In the genomic region with DNA sequence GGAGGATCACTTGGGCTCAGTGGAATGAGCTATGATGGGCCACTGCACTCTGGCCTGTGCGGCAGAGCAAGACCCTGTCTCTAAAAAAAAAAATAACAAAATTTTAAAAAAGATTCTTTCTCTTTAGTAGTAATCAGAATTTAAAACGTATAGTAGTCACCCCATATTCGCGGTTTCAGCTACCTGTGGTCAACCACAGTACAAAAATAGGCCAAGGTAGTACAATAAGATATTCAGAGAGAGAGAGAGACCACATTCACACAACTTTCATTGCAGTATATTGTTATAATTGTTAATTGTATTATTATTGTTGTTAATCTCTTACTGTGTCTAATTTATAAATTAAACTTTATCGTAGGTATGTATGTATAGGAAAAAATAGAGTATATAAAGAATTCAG, we compare ENCODE assay signal across 15 cellular contexts. TPM values are rescaled to one million over a fixed set of nuclear protein-coding genes. Genes with fewer than 3 reads are reported as not detected.
DNase-seq lines count a peak whose midpoint lies in the region; ATAC-seq, FAIRE-seq and TF ChIP-seq lines count a peak whose summit lies in the region.
"Had no signal": no experiment of that assay in that cellular context is flagged by ENCODE, and none has a peak within 500 bp of the region (broad histone marks: within the 10 kb centered on the region; RNA-seq: fewer than 3 reads in every experiment).

No MANE protein-coding gene starts in this region.

- no peak overlapping the region for H3K27ac Mint-ChIP-seq in activated CD4-positive, alpha-beta memory T cell treated with anti-CD3 and anti-CD28 coated beads, Interleukin-2, amount 10 ng/mL, durations not matched to agents 7 days and 5 days
- H3K27ac Mint-ChIP-seq in activated CD4-positive, alpha-beta memory T cell treated with anti-CD3 and anti-CD28 coated beads for 36 hours, result no peak overlapping the region
- H3K27ac Mint-ChIP-seq in effector memory CD8-positive, alpha-beta T cell, result peak overlapping the region in 1 of 2 donors; percentile 28
- H3K27ac Mint-ChIP-seq: T-helper 2 cell treated with Interferon-gamma antibody and Interleukin-4, amounts not matched to agents 5 μg/mL and 100 μg/mL, for 36 hours had no signal

- in situ Hi-C loops in HepG2 (cut with HindIII; ENCODE audit: extremely low pct_ligation_motif_present, low pct_unique_long_range_greater_than_20kb), result no loop called here

- no TSS peak for BruUV-seq in HepG2 (replicated peaks; lab: Mats Ljungman, UMichigan)

- no peak overlapping the region for H3K9ac ChIP-seq in HepG2 (ENCODE audit: insufficient read depth, low read depth, low read length)

- POLR2A ChIA-PET in activated CD4-positive, alpha-beta memory T cell treated with anti-CD3 and anti-CD28 coated beads, Interleukin-2, amount 10 ng/mL, durations not matched to agents 7 days and 5 days (lab: Charles Lee), result no interaction called here
- POLR2A ChIA-PET in activated CD4-positive, alpha-beta memory T cell treated with anti-CD3 and anti-CD28 coated beads for 36 hours (lab: Charles Lee), result no interaction called here
- POLR2A ChIA-PET in HepG2 (lab: Yijun Ruan, JAX), result no interaction called here

- H3K27me3 ChIP-seq in HepG2 (ENCODE audit: control insufficient read depth in 1 of 2, insufficient read depth in 2 of 2, low read length in 2 of 2), result no peaks in the 10 kb centered on the region
- H3K27me3 ChIP-seq: hepatocyte had no signal

- H3K36me3 ChIP-seq in HepG2 (replicated peaks in 1 of 2; ENCODE audit: control insufficient read depth in 1 of 2, insufficient read depth in 2 of 2, low read length in 2 of 2), result peaks cover 7 to 18% of the 10 kb centered on the region in 2 experiments; a peak in 4 of 5 replicates
- H3K36me3 ChIP-seq: prostate gland had no signal

- no peak for FAIRE-seq in HepG2 (lab: Jason Lieb, UNC)
- FAIRE-seq: A204.1 had no signal

- no peak overlapping the region for H2AFZ ChIP-seq in HepG2 (ENCODE audit: low read length)
- H2AFZ ChIP-seq: hepatocyte had no signal

- H3K4me1 Mint-ChIP-seq in activated CD4-positive, alpha-beta memory T cell treated with anti-CD3 and anti-CD28 coated beads, Interleukin-2, amount 10 ng/mL, durations not matched to agents 7 days and 5 days, result peaks cover 13% of the 10 kb centered on the region
- peaks cover 22% of the 10 kb centered on the region for H3K4me1 Mint-ChIP-seq in activated CD4-positive, alpha-beta memory T cell treated with anti-CD3 and anti-CD28 coated beads for 36 hours (ENCODE audit: low read depth)
- peaks cover 3 to 11% of the 10 kb centered on the region in 2 donors for H3K4me1 Mint-ChIP-seq in effector memory CD8-positive, alpha-beta T cell (ENCODE audit: low read depth in 2 of 2)

- H3K4me2 ChIP-seq in HepG2 (ENCODE audit: low read depth, low read length), result no peak overlapping the region
- H3K4me2 ChIP-seq: hepatocyte had no signal

- H3K27me3 Mint-ChIP-seq in activated CD4-positive, alpha-beta memory T cell treated with anti-CD3 and anti-CD28 coated beads, Interleukin-2, amount 10 ng/mL, durations not matched to agents 7 days and 5 days, result no peaks in the 10 kb centered on the region
- no peaks in the 10 kb centered on the region for H3K27me3 Mint-ChIP-seq in activated CD4-positive, alpha-beta memory T cell treated with anti-CD3 and anti-CD28 coated beads for 36 hours
- no peaks in the 10 kb centered on the region for H3K27me3 Mint-ChIP-seq in effector memory CD8-positive, alpha-beta T cell

- H3K79me2 ChIP-seq in HepG2 (ENCODE audit: insufficient read depth, low read length), result peaks cover 4% of the 10 kb centered on the region

- TF ChIP-seq POLR2A in lower leg skin (IDR thresholded peaks at IDR 0.05) (no peak), HepG2 (IDR thresholded peaks at IDR 0.05; ENCODE audit: insufficient read depth in 1 of 2, low read depth in 2 of 2, low read length in 2 of 2) (no peak)

- CTCF ChIA-PET in activated CD4-positive, alpha-beta memory T cell treated with anti-CD3 and anti-CD28 coated beads, Interleukin-2, amount 10 ng/mL, durations not matched to agents 7 days and 5 days (lab: Charles Lee), result no interaction called here
- CTCF ChIA-PET in activated CD4-positive, alpha-beta memory T cell treated with anti-CD3 and anti-CD28 coated beads for 36 hours (lab: Charles Lee), result interaction anchor here (0.6 kb wide), 1 partner anchor 257 kb away, joined by 4 read pairs; no protein-coding TSS in a partner anchor
- CTCF ChIA-PET in HepG2 (lab: Yijun Ruan, JAX; ENCODE audit: low intra/inter-chr PET ratio, low total read pairs), result no interaction called here

- ATAC-seq in GM21576 (IDR thresholded peaks at IDR 0.05; ENCODE audit: unreplicated experiment) (peak; percentile 79), HG03280 (IDR thresholded peaks at IDR 0.05; ENCODE audit: unreplicated experiment) (peak; percentile 77), HepG2 (no peak)
- ATAC-seq in effector memory CD8-positive, alpha-beta T cell (replicated peaks), result peak; percentile 93

- H3K36me3 Mint-ChIP-seq in activated CD4-positive, alpha-beta memory T cell treated with anti-CD3 and anti-CD28 coated beads, Interleukin-2, amount 10 ng/mL, durations not matched to agents 7 days and 5 days (ENCODE audit: low read depth), result peaks cover 34% of the 10 kb centered on the region
- H3K36me3 Mint-ChIP-seq in activated CD4-positive, alpha-beta memory T cell treated with anti-CD3 and anti-CD28 coated beads for 36 hours, result peaks cover 17% of the 10 kb centered on the region
- peaks cover 10% of the 10 kb centered on the region for H3K36me3 Mint-ChIP-seq in effector memory CD8-positive, alpha-beta T cell (ENCODE audit: insufficient read depth)

- no peaks in the 10 kb centered on the region for H4K20me1 ChIP-seq in HepG2 (ENCODE audit: insufficient read depth, low read length)

- no peaks in the 10 kb centered on the region for H3K4me1 ChIP-seq in HepG2 (ENCODE audit: insufficient read depth, low read length)
- H3K4me1 ChIP-seq: prostate gland had no signal

- H3K4me3 Mint-ChIP-seq in activated CD4-positive, alpha-beta memory T cell treated with anti-CD3 and anti-CD28 coated beads, Interleukin-2, amount 10 ng/mL, durations not matched to agents 7 days and 5 days, result no peak overlapping the region
- no peak overlapping the region for H3K4me3 Mint-ChIP-seq in activated CD4-positive, alpha-beta memory T cell treated with anti-CD3 and anti-CD28 coated beads for 36 hours
- H3K4me3 Mint-ChIP-seq in effector memory CD8-positive, alpha-beta T cell, result no peak overlapping the region
- H3K4me3 Mint-ChIP-seq: T-helper 2 cell treated with Interferon-gamma antibody and Interleukin-4, amounts not matched to agents 5 μg/mL and 100 μg/mL, for 36 hours had no signal

- WGBS in lower leg skin, 2 donors, result 84 to 87% methylated on average over 5 of the region's 5 CpGs
- WGBS in HepG2 (ENCODE audit: low lambda C conversion rate), result 95% methylated on average over 5 of the region's 5 CpGs

- no peak for TF ChIP-seq RAD21 in HepG2 (CRISPR knock-in tag; IDR thresholded peaks at IDR 0.05)

- H3K9me3 ChIP-seq in HepG2 (ENCODE audit: low read length), result no peaks in the 10 kb centered on the region
- H3K9me3 ChIP-seq: prostate gland had no signal

- no peak for TF ChIP-seq CTCF in lower leg skin (IDR thresholded peaks at IDR 0.05)
- TF ChIP-seq CTCF in HepG2 (CRISPR knock-in tag; IDR thresholded peaks at IDR 0.05), result no peak

- intact Hi-C loops in activated CD4-positive, alpha-beta memory T cell treated with anti-CD3 and anti-CD28 coated beads for 36 hours (cut with micrococcal nuclease), result no loop called here
- intact Hi-C loops in lower leg skin (cut with DNase I; ENCODE audit: low total_unique reads) (no loop called here), HepG2 (cut with micrococcal nuclease; ENCODE audit: unreplicated experiment) (no loop called here)

- H3K9me3 Mint-ChIP-seq in activated CD4-positive, alpha-beta memory T cell treated with anti-CD3 and anti-CD28 coated beads, Interleukin-2, amount 10 ng/mL, durations not matched to agents 7 days and 5 days, result no peaks in the 10 kb centered on the region
- H3K9me3 Mint-ChIP-seq in activated CD4-positive, alpha-beta memory T cell treated with anti-CD3 and anti-CD28 coated beads for 36 hours, result no peaks in the 10 kb centered on the region
- no peaks in the 10 kb centered on the region for H3K9me3 Mint-ChIP-seq in effector memory CD8-positive, alpha-beta T cell
- H3K9me3 Mint-ChIP-seq: T-helper 2 cell treated with Interferon-gamma antibody and Interleukin-4, amounts not matched to agents 5 μg/mL and 100 μg/mL, for 36 hours had no signal

- peak; percentile 39 for DNase-seq in activated CD4-positive, alpha-beta memory T cell treated with anti-CD3 and anti-CD28 coated beads, Interleukin-2, amount 10 ng/mL, durations not matched to agents 7 days and 5 days
- DNase-seq in activated CD4-positive, alpha-beta memory T cell treated with anti-CD3 and anti-CD28 coated beads for 36 hours, result no peak
- no peak for DNase-seq in effector memory CD8-positive, alpha-beta T cell
- no peak for DNase-seq in lower leg skin (ENCODE audit: low spot score in 2 of 2)
- no peak for DNase-seq in HepG2 (ENCODE audit: low spot score)
- DNase-seq in NCI-H345 treated with DMSO at 0.1 percent for 48 hours (lab: John Stamatoyannopoulos, UW; ENCODE audit: unreplicated experiment), result no peak
- DNase-seq: mammary epithelial cell, OCI-M1 had no signal

- H3K27ac ChIP-seq in HepG2 (ENCODE audit: extremely low read length, insufficient read depth, low read length), result no peak overlapping the region
- H3K27ac ChIP-seq: epithelial cell of prostate, hepatocyte, prostate gland had no signal

- H3K4me3 ChIP-seq in lower leg skin (ENCODE audit: low read depth, poor library complexity, severe bottlenecking) (no peak overlapping the region), HepG2 (replicated peaks in 1 of 3; ENCODE audit: insufficient read depth in 1 of 3, low read depth in 2 of 3, low read length in 3 of 3) (no peak overlapping the region)
- H3K4me3 ChIP-seq: hepatocyte, prostate gland had no signal

- TF ChIP-seq EP300 in HepG2 (IDR thresholded peaks at IDR 0.05; ENCODE audit: low read depth in 2 of 2, low read length in 2 of 2), result no peak
- TF ChIP-seq EP300 in HepG2 (CRISPR knock-in tag; IDR thresholded peaks at IDR 0.05; ENCODE audit: borderline replicate concordance), result no peak

RNA-seq across cellular contexts. Expression of a gene that starts 18.7 kb away (rescaled TPM):
- total RNA-seq in activated CD4-positive, alpha-beta memory T cell treated with anti-CD3 and anti-CD28 coated beads, Interleukin-2, amount 10 ng/mL, durations not matched to agents 7 days and 5 days, result 10 to 100 TPM; 36.1 to 38.1 TPM
- 10 to 100 TPM; 35.1 to 37.8 TPM for total RNA-seq in activated CD4-positive, alpha-beta memory T cell treated with anti-CD3 and anti-CD28 coated beads for 36 hours
- total RNA-seq in lower leg skin (10 to 100 TPM; 12.5 to 20.0 (median 16.6) TPM), HepG2 (2016; rRNA removed; fragmentation: Illumina TruSeq; extraction: Trizol) (28.6 and 42.0 TPM in 2 replicates)
- 5.6 and 7.9 TPM in 2 replicates for total RNA-seq in HepG2 (2016; cell fraction: cytosol; rRNA removed; fragmentation: Illumina TruSeq; extraction: Trizol; ENCODE audit: low read depth)
- 27.9 and 47.6 TPM in 2 replicates for total RNA-seq in HepG2 (2016; cell fraction: insoluble cytoplasmic fraction; rRNA removed; fragmentation: Illumina TruSeq; extraction: Trizol)
- total RNA-seq in HepG2 (2016; cell fraction: membrane; rRNA removed; fragmentation: Illumina TruSeq; extraction: Trizol), result 14.2 and 16.6 TPM in 2 replicates
- total RNA-seq in HepG2 (2016; cell fraction: nucleus; rRNA removed; fragmentation: Illumina TruSeq; extraction: Trizol), result 10.3 and 11.5 TPM in 2 replicates
- 9.4 and 13.6 TPM in 2 replicates for polyA plus RNA-seq in HepG2 (2011; rRNA removed)
- polyA plus RNA-seq in HepG2 (2011; cell fraction: cytosol; rRNA removed), result 5.2 and 7.7 TPM in 2 replicates
- polyA plus RNA-seq in HepG2 (2011; cell fraction: nucleus; rRNA removed), result 1.6 and 1.7 TPM in 2 replicates
- polyA plus RNA-seq in HepG2 (2012), result 9.3 and 10.7 TPM in 2 replicates
- 5.3 and 8.1 TPM in 2 replicates for polyA plus RNA-seq in HepG2 (2016; cell fraction: cytosol; fragmentation: Illumina TruSeq; extraction: Trizol; ENCODE audit: low read depth)
- polyA plus RNA-seq in HepG2 (2016; cell fraction: insoluble cytoplasmic fraction; fragmentation: Illumina TruSeq; extraction: Trizol; ENCODE audit: low read depth), result 47.7 and 48.3 TPM in 2 replicates
- polyA plus RNA-seq in HepG2 (2016; cell fraction: membrane; fragmentation: Illumina TruSeq; extraction: Trizol; ENCODE audit: low read depth), result 10.6 and 11.9 TPM in 2 replicates
- polyA plus RNA-seq in HepG2 (2016; cell fraction: nucleus; fragmentation: Illumina TruSeq; extraction: Trizol; ENCODE audit: insufficient read depth, low read depth), result 16.8 and 18.8 TPM in 2 replicates
- polyA minus RNA-seq in HepG2 (2011; rRNA and poly(A)+ RNA removed; ENCODE audit: low replicate concordance), result 9.8 and 17.0 TPM in 2 replicates
- 7.9 and 9.6 TPM in 2 replicates for polyA minus RNA-seq in HepG2 (2011; cell fraction: cytosol; rRNA and poly(A)+ RNA removed)
- 6.8 and 7.8 TPM in 2 replicates for polyA minus RNA-seq in HepG2 (2011; cell fraction: nucleus; rRNA and poly(A)+ RNA removed)

RNA-seq across cellular contexts. Expression of a gene that starts 51.3 kb away (rescaled TPM):
- 1 to 10 TPM; 8.2 to 8.4 TPM for total RNA-seq in activated CD4-positive, alpha-beta memory T cell treated with anti-CD3 and anti-CD28 coated beads, Interleukin-2, amount 10 ng/mL, durations not matched to agents 7 days and 5 days
- total RNA-seq in activated CD4-positive, alpha-beta memory T cell treated with anti-CD3 and anti-CD28 coated beads for 36 hours, result 1 to 10 TPM; 4.4 to 4.8 TPM
- total RNA-seq in lower leg skin (10 to 100 TPM in 3 of 4 donors, 1 to 10 TPM in 1; 7.6 to 16.5 (median 13.0) TPM), HepG2 (2016; rRNA removed; fragmentation: Illumina TruSeq; extraction: Trizol) (12.4 and 18.9 TPM in 2 replicates)
- 1.1 and 1.5 TPM in 2 replicates for total RNA-seq in HepG2 (2016; cell fraction: cytosol; rRNA removed; fragmentation: Illumina TruSeq; extraction: Trizol; ENCODE audit: low read depth)
- 12.6 and 18.4 TPM in 2 replicates for total RNA-seq in HepG2 (2016; cell fraction: insoluble cytoplasmic fraction; rRNA removed; fragmentation: Illumina TruSeq; extraction: Trizol)
- total RNA-seq in HepG2 (2016; cell fraction: membrane; rRNA removed; fragmentation: Illumina TruSeq; extraction: Trizol), result 5.4 and 5.7 TPM in 2 replicates
- 10.8 and 11.5 TPM in 2 replicates for total RNA-seq in HepG2 (2016; cell fraction: nucleus; rRNA removed; fragmentation: Illumina TruSeq; extraction: Trizol)
- 4.4 TPM in 2 replicates for polyA plus RNA-seq in HepG2 (2011; rRNA removed)
- polyA plus RNA-seq in HepG2 (2011; cell fraction: cytosol; rRNA removed), result 4.3 and 5.1 TPM in 2 replicates
- 4.9 and 6.3 TPM in 2 replicates for polyA plus RNA-seq in HepG2 (2011; cell fraction: nucleus; rRNA removed)
- polyA plus RNA-seq in HepG2 (2012), result 6.1 and 6.8 TPM in 2 replicates
- polyA plus RNA-seq in HepG2 (2016; cell fraction: cytosol; fragmentation: Illumina TruSeq; extraction: Trizol; ENCODE audit: low read depth), result 0.32 and 0.33 TPM in 2 replicates
- polyA plus RNA-seq in HepG2 (2016; cell fraction: insoluble cytoplasmic fraction; fragmentation: Illumina TruSeq; extraction: Trizol; ENCODE audit: low read depth), result 11.2 and 11.4 TPM in 2 replicates
- 1.5 TPM in 2 replicates for polyA plus RNA-seq in HepG2 (2016; cell fraction: membrane; fragmentation: Illumina TruSeq; extraction: Trizol; ENCODE audit: low read depth)
- 7.7 and 8.6 TPM in 2 replicates for polyA plus RNA-seq in HepG2 (2016; cell fraction: nucleus; fragmentation: Illumina TruSeq; extraction: Trizol; ENCODE audit: insufficient read depth, low read depth)
- polyA minus RNA-seq in HepG2 (2011; rRNA and poly(A)+ RNA removed; ENCODE audit: low replicate concordance), result 5.0 and 13.7 TPM in 2 replicates
- polyA minus RNA-seq in HepG2 (2011; cell fraction: cytosol; rRNA and poly(A)+ RNA removed), result 8.2 and 8.9 TPM in 2 replicates
- 11.2 and 12.4 TPM in 2 replicates for polyA minus RNA-seq in HepG2 (2011; cell fraction: nucleus; rRNA and poly(A)+ RNA removed)
